8 cellular contexts compared by ENCODE assay signal in genomic region chr19:17555929-17556813, GRCh38. TPM values are rescaled to one million over a fixed set of nuclear protein-coding genes. Genes with fewer than 3 reads are reported as not detected.
DNase-seq lines count a peak whose midpoint lies in the region; ATAC-seq and TF ChIP-seq lines count a peak whose summit lies in the region.

No MANE protein-coding gene starts in this region.

- peaks cover 0 to 5% (median 2%) of the 10 kb centered on the region in 4 donors for H3K4me1 ChIP-seq in right lobe of liver

- DNase-seq in DMS 273 treated with DMSO at 0.1 percent for 48 hours (lab: John Stamatoyannopoulos, UW) = peak; percentile 48
- DNase-seq in SKM-1 treated with dmso at 0.1 percent for 144 hours (lab: John Stamatoyannopoulos, UW; ENCODE audit: unreplicated experiment) = peak; percentile 78
- no peak for DNase-seq in coronary artery (ENCODE audit: low spot score)
- DNase-seq in right lobe of liver = peak; percentile 65 to 76 (median 71)
- peak; percentile 45 for DNase-seq in stimulated activated CD4-positive, alpha-beta T cell treated with anti-CD3 and anti-CD28 coated beads, Interleukin-4, amount 100 ng/mL, for 24 hours
- DNase-seq in HuH-7 (ENCODE audit: low spot score) = no peak

- intact Hi-C loops in right lobe of liver (cut with DNase I) = no loop called here

- H3K27ac ChIP-seq in coronary artery (peak overlapping the region; percentile 22 to 89), right lobe of liver (peak overlapping the region; percentile 66 to 80 (median 72))

- no peak for TF ChIP-seq CTCF in coronary artery (IDR thresholded peaks at IDR 0.05)
- TF ChIP-seq CTCF in right lobe of liver (IDR thresholded peaks at IDR 0.05) = no peak

- TF ChIP-seq POLR2A in right lobe of liver (IDR thresholded peaks at IDR 0.05) = peak; percentile 32

- ATAC-seq in GM19463 (IDR thresholded peaks at IDR 0.05; ENCODE audit: unreplicated experiment) (peak; percentile 24), HG03521 (IDR thresholded peaks at IDR 0.05; ENCODE audit: unreplicated experiment) (peak; percentile 14), right lobe of liver (peak; percentile 49 to 51 (median 49))

- H3K27me3 ChIP-seq in right lobe of liver = no peaks in the 10 kb centered on the region

- no peaks in the 10 kb centered on the region for H3K9me3 ChIP-seq in right lobe of liver

- WGBS in right lobe of liver (ENCODE audit: insufficient coverage, low coverage, low lambda C conversion rate, missing lambda C conversion rate) = 11% methylated on average over 16 of the region's 46 CpGs

- H3K4me3 ChIP-seq in coronary artery (peak overlapping the region; percentile 96), right lobe of liver (peak overlapping the region; percentile 79 to 91 (median 88))

- peaks cover 0 to 13% (median 0%) of the 10 kb centered on the region in 4 donors for H3K36me3 ChIP-seq in right lobe of liver

RNA-seq across cellular contexts. Expression of gene COLGALT1, which starts 0.7 kb away (rescaled TPM):
- total RNA-seq in right lobe of liver = 10 to 100 TPM; 23.2 to 36.8 (median 31.1) TPM

RNA-seq across cellular contexts. Expression of gene PGLS, which starts 44.7 kb away (rescaled TPM):
- 10 to 100 TPM; 31.7 to 60.0 (median 38.8) TPM for total RNA-seq in right lobe of liver

Comparison
In these comparisons a context has a peak if more than half of its experiments do, and no peak if none do; other contexts are left out.
1. DNase-seq: peak in DMS 273 treated with DMSO at 0.1 percent for 48 hours (single experiment), SKM-1 treated with dmso at 0.1 percent for 144 hours (single experiment), right lobe of liver (3 of 3) and stimulated activated CD4-positive, alpha-beta T cell treated with anti-CD3 and anti-CD28 coated beads, Interleukin-4, amount 100 ng/mL, for 24 hours (single experiment); none in coronary artery (single experiment) and HuH-7 (single experiment).
2. Peak in every context shown above with its lines, with median percentiles within 50 percentile points of each other: ATAC-seq.